7 cellular contexts compared by ENCODE assay signal in genomic region chr13:26308250-26308649, GRCh38.
"Had no signal": no experiment of that assay in that cellular context is flagged by ENCODE, and none has a peak within 500 bp of the region (broad histone marks: within the 10 kb centered on the region; RNA-seq: fewer than 3 reads in every experiment).

No MANE protein-coding gene starts in this region.

- DNase-seq: GM23248, GOT3, H9, HCEC 1CT, IMR-90 had no signal

- FAIRE-seq: H54, HTR-8/SVneo had no signal

- H2AFZ ChIP-seq: GM23248 had no signal

- H3K27ac ChIP-seq: GM23248 had no signal

- H3K4me3 ChIP-seq: GM23248 had no signal

- H3K9ac ChIP-seq: GM23248 had no signal
